In the genomic region with DNA sequence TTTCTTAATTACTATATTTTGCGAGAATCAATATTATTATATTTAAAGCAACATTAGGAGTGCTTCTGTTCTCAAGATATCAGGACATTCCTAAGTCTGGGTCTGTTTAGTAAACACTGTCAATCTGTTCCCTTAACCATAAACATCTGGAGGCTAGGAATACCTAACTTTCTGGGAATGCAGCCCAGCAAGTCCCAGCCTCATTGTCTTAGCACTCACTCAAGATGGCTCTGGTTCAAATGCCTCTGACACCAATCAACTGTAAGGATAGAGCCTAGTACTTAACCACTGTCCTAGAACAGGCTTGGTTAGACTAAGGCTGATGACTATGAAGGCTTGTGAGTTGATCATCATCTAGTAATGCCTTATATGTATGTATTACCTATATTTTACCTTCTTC, we compare ENCODE assay signal across 1 cellular context.
TF ChIP-seq lines count a peak whose summit lies in the region.

No MANE protein-coding gene starts in this region.

TF ChIP-seq in GM23338, 12 proteins besides CTCF, POLR2A, EP300 and RAD21 (continued from another document):
- TF ChIP-seq, protein P1, sequence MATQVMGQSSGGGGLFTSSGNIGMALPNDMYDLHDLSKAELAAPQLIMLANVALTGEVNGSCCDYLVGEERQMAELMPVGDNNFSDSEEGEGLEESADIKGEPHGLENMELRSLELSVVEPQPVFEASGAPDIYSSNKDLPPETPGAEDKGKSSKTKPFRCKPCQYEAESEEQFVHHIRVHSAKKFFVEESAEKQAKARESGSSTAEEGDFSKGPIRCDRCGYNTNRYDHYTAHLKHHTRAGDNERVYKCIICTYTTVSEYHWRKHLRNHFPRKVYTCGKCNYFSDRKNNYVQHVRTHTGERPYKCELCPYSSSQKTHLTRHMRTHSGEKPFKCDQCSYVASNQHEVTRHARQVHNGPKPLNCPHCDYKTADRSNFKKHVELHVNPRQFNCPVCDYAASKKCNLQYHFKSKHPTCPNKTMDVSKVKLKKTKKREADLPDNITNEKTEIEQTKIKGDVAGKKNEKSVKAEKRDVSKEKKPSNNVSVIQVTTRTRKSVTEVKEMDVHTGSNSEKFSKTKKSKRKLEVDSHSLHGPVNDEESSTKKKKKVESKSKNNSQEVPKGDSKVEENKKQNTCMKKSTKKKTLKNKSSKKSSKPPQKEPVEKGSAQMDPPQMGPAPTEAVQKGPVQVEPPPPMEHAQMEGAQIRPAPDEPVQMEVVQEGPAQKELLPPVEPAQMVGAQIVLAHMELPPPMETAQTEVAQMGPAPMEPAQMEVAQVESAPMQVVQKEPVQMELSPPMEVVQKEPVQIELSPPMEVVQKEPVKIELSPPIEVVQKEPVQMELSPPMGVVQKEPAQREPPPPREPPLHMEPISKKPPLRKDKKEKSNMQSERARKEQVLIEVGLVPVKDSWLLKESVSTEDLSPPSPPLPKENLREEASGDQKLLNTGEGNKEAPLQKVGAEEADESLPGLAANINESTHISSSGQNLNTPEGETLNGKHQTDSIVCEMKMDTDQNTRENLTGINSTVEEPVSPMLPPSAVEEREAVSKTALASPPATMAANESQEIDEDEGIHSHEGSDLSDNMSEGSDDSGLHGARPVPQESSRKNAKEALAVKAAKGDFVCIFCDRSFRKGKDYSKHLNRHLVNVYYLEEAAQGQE (IDR thresholded peaks at IDR 0.05; ENCODE audit: unreplicated experiment), result no peak
- TF ChIP-seq ZNF331 (CRISPR knock-in tag; IDR thresholded peaks at IDR 0.05; ENCODE audit: low read depth), result no peak
- TF ChIP-seq STAT1 (IDR thresholded peaks at IDR 0.05; ENCODE audit: unreplicated experiment), result no peak
- no peak for TF ChIP-seq ZNF462 (CRISPR knock-in tag; IDR thresholded peaks at IDR 0.05)
- no peak for TF ChIP-seq ZNF114 (CRISPR knock-in tag; IDR thresholded peaks at IDR 0.05)
- TF ChIP-seq, protein P2, sequence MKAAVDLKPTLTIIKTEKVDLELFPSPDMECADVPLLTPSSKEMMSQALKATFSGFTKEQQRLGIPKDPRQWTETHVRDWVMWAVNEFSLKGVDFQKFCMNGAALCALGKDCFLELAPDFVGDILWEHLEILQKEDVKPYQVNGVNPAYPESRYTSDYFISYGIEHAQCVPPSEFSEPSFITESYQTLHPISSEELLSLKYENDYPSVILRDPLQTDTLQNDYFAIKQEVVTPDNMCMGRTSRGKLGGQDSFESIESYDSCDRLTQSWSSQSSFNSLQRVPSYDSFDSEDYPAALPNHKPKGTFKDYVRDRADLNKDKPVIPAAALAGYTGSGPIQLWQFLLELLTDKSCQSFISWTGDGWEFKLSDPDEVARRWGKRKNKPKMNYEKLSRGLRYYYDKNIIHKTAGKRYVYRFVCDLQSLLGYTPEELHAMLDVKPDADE (IDR thresholded peaks at IDR 0.05), result no peak
- no peak for TF ChIP-seq NANOG (IDR thresholded peaks at IDR 0.05; ENCODE audit: borderline replicate concordance)
- TF ChIP-seq JUNB (IDR thresholded peaks at IDR 0.05; ENCODE audit: unreplicated experiment), result no peak
